ENCODE assay signal across 13 cellular contexts in the genomic region with DNA sequence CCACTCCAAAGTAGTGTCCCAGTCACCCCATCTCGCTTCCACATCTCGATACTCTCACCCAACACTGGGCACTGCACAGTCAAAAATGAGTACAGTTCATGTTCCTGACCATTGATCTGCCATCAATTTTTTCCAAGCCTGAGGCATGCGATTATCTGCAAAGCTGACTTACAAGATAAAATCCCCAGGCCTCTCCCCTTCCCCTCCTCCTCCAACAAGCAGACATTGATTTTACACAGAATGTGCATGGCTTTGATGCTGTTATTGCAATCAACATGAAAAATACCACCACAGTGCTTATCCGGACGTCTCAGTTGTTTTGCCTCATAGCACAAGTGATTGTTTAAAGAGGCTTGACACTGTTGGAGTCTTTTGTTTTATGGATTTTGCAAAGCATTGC.
A peak's percentile ranks its signal among the peaks of the same experiment; 100 is the strongest.
DNase-seq lines count a peak whose midpoint lies in the region; FAIRE-seq and TF ChIP-seq lines count a peak whose summit lies in the region.
"Had no signal": no experiment of that assay in that cellular context is flagged by ENCODE, and none has a peak within 500 bp of the region (broad histone marks: within the 10 kb centered on the region; RNA-seq: fewer than 3 reads in every experiment).

No MANE protein-coding gene starts in this region.

- no peak for FAIRE-seq in small intestine (lab: Jason Lieb, UNC)

- H3K27ac ChIP-seq in WERI-Rb-1 (peak overlapping the region; percentile 47), neural progenitor cell (no peak overlapping the region), small intestine (ENCODE audit: low read depth in 1 of 2, low read length in 1 of 2) (no peak overlapping the region)
- H3K27ac ChIP-seq: 22Rv1 had no signal

- H3F3A ChIP-seq in neural progenitor cell (ENCODE audit: low read depth) = no peaks in the 10 kb centered on the region

- no peaks in the 10 kb centered on the region for H3K9me3 ChIP-seq in WERI-Rb-1 (ENCODE audit: severe bottlenecking)
- H3K9me3 ChIP-seq in neural progenitor cell (ENCODE audit: low read depth) = no peaks in the 10 kb centered on the region
- no peaks in the 10 kb centered on the region for H3K9me3 ChIP-seq in small intestine (ENCODE audit: control insufficient read depth, low read depth)
- H3K9me3 ChIP-seq: Caco-2 had no signal

- peak overlapping the region; percentile 91 for H2AFZ ChIP-seq in neural progenitor cell (replicated peaks)

- peaks cover 13% of the 10 kb centered on the region for H3K4me1 ChIP-seq in neural progenitor cell
- H3K4me1 ChIP-seq in small intestine (ENCODE audit: control insufficient read depth in 2 of 2, insufficient read depth in 1 of 2, low read depth in 1 of 2, low read length in 1 of 2) = no peaks in the 10 kb centered on the region
- H3K4me1 ChIP-seq: Caco-2 had no signal

- H3K79me2 ChIP-seq in neural progenitor cell (ENCODE audit: low read depth) = no peaks in the 10 kb centered on the region

- H3K4me2 ChIP-seq in neural progenitor cell = peak overlapping the region; percentile 35

- POLR2A ChIA-PET in activated CD4-positive, alpha-beta T cell treated with anti-CD3 and anti-CD28 coated beads, Interleukin-2, amount 10 ng/mL, durations not matched to agents 7 days and 5 days (lab: Charles Lee) = no interaction called here

- H3K4me3 Mint-ChIP-seq in neural progenitor cell = no peak overlapping the region
- no peak overlapping the region for H3K4me3 Mint-ChIP-seq in activated CD4-positive, alpha-beta T cell treated with anti-CD3 and anti-CD28 coated beads, Interleukin-2, amount 10 ng/mL, durations not matched to agents 7 days and 5 days
- H3K4me3 Mint-ChIP-seq: CD14-positive monocyte; CD8-positive, alpha-beta memory T cell; IgD-negative memory B cell had no signal

- DNase-seq in NCI-H146 (lab: John Stamatoyannopoulos, UW) = peak; percentile 23
- no peak for DNase-seq in NCI-H146 treated with DMSO at 0.1 percent for 48 hours (lab: John Stamatoyannopoulos, UW; ENCODE audit: unreplicated experiment)
- peak; percentile 18 for DNase-seq in WERI-Rb-1
- DNase-seq in neural progenitor cell (ENCODE audit: low spot score) = peak; percentile 8
- DNase-seq in NOMO-1 (lab: John Stamatoyannopoulos, UW; ENCODE audit: unreplicated experiment in 2 of 2) = no peak
- no peak for DNase-seq in activated CD4-positive, alpha-beta T cell treated with anti-CD3 and anti-CD28 coated beads, Interleukin-2, amount 10 ng/mL, durations not matched to agents 7 days and 5 days
- DNase-seq in small intestine = no peak
- DNase-seq: Caco-2; CD8-positive, alpha-beta memory T cell; GF-D8 had no signal

- H3K36me3 ChIP-seq in WERI-Rb-1 (no peaks in the 10 kb centered on the region), neural progenitor cell (no peaks in the 10 kb centered on the region), small intestine (ENCODE audit: control insufficient read depth in 2 of 2, insufficient read depth in 2 of 2, low read length in 2 of 2) (no peaks in the 10 kb centered on the region)

- H4K20me1 ChIP-seq in neural progenitor cell (ENCODE audit: low read depth) = no peaks in the 10 kb centered on the region

- CTCF ChIA-PET in activated CD4-positive, alpha-beta T cell treated with anti-CD3 and anti-CD28 coated beads, Interleukin-2, amount 10 ng/mL, durations not matched to agents 7 days and 5 days (lab: Charles Lee) = no interaction called here

- no peak overlapping the region for H3K9ac ChIP-seq in neural progenitor cell

- no peaks in the 10 kb centered on the region for H3K36me3 Mint-ChIP-seq in neural progenitor cell
- no peaks in the 10 kb centered on the region for H3K36me3 Mint-ChIP-seq in activated CD4-positive, alpha-beta T cell treated with anti-CD3 and anti-CD28 coated beads, Interleukin-2, amount 10 ng/mL, durations not matched to agents 7 days and 5 days (ENCODE audit: low read depth)
- H3K36me3 Mint-ChIP-seq: CD14-positive monocyte; CD8-positive, alpha-beta memory T cell; IgD-negative memory B cell had no signal

- WGBS in small intestine, 3 donors = 64 to 85% (median 72%) methylated on average over 5 of the region's 5 CpGs

- H3K27me3 ChIP-seq in WERI-Rb-1 (ENCODE audit: insufficient read depth, low read depth, severe bottlenecking) (no peaks in the 10 kb centered on the region), neural progenitor cell (no peaks in the 10 kb centered on the region), small intestine (ENCODE audit: control insufficient read depth in 2 of 2, insufficient read depth in 2 of 2, low read length in 2 of 2) (no peaks in the 10 kb centered on the region)

- peaks cover 11% of the 10 kb centered on the region for H3K27me3 Mint-ChIP-seq in neural progenitor cell (ENCODE audit: insufficient read depth, low read depth)
- no peaks in the 10 kb centered on the region for H3K27me3 Mint-ChIP-seq in activated CD4-positive, alpha-beta T cell treated with anti-CD3 and anti-CD28 coated beads, Interleukin-2, amount 10 ng/mL, durations not matched to agents 7 days and 5 days
- H3K27me3 Mint-ChIP-seq: IgD-negative memory B cell had no signal

- peaks cover 8% of the 10 kb centered on the region for H3K4me1 Mint-ChIP-seq in neural progenitor cell
- H3K4me1 Mint-ChIP-seq in activated CD4-positive, alpha-beta T cell treated with anti-CD3 and anti-CD28 coated beads, Interleukin-2, amount 10 ng/mL, durations not matched to agents 7 days and 5 days = no peaks in the 10 kb centered on the region
- H3K4me1 Mint-ChIP-seq: CD14-positive monocyte; CD8-positive, alpha-beta memory T cell; IgD-negative memory B cell had no signal

- no peak overlapping the region for H3K27ac Mint-ChIP-seq in neural progenitor cell
- no peak overlapping the region for H3K27ac Mint-ChIP-seq in activated CD4-positive, alpha-beta T cell treated with anti-CD3 and anti-CD28 coated beads, Interleukin-2, amount 10 ng/mL, durations not matched to agents 7 days and 5 days
- H3K27ac Mint-ChIP-seq: CD14-positive monocyte; CD8-positive, alpha-beta memory T cell; IgD-negative memory B cell had no signal

- no peak for TF ChIP-seq CTCF in WERI-Rb-1 (IDR thresholded peaks at IDR 0.05; ENCODE audit: low read depth, low read length)
- no peak for TF ChIP-seq CTCF in neural progenitor cell (IDR thresholded peaks at IDR 0.05)

- peaks cover 3% of the 10 kb centered on the region for H3K9me3 Mint-ChIP-seq in neural progenitor cell
- peaks cover 11% of the 10 kb centered on the region for H3K9me3 Mint-ChIP-seq in activated CD4-positive, alpha-beta T cell treated with anti-CD3 and anti-CD28 coated beads, Interleukin-2, amount 10 ng/mL, durations not matched to agents 7 days and 5 days

- H3K4me3 ChIP-seq in WERI-Rb-1 (ENCODE audit: low read depth, low read length) (no peak overlapping the region), neural progenitor cell (no peak overlapping the region), small intestine (ENCODE audit: low read depth in 1 of 2, low read length in 2 of 2) (no peak overlapping the region)

Comparison
In these comparisons a context has a peak if more than half of its experiments do, and no peak if none do; other contexts are left out.
1. DNase-seq: peak in NCI-H146 (single experiment), WERI-Rb-1 (single experiment) and neural progenitor cell (single experiment); none in NCI-H146 treated with DMSO at 0.1 percent for 48 hours (single experiment), NOMO-1 (0 of 2), activated CD4-positive, alpha-beta T cell treated with anti-CD3 and anti-CD28 coated beads, Interleukin-2, amount 10 ng/mL, durations not matched to agents 7 days and 5 days (single experiment) and small intestine (single experiment).